13 cellular contexts compared by ENCODE assay signal in genomic region chr14:62304172-62304571, GRCh38.
DNase-seq lines count a peak whose midpoint lies in the region; ATAC-seq, FAIRE-seq and TF ChIP-seq lines count a peak whose summit lies in the region.
"Had no signal": no experiment of that assay in that cellular context is flagged by ENCODE, and none has a peak within 500 bp of the region (broad histone marks: within the 10 kb centered on the region; RNA-seq: fewer than 3 reads in every experiment).

No MANE protein-coding gene starts in this region.

- H3K9me3 ChIP-seq in HepG2 (ENCODE audit: low read length): peaks cover 22% of the 10 kb centered on the region

- H3K27ac ChIP-seq in HepG2 (ENCODE audit: extremely low read length, insufficient read depth, low read length): no peak overlapping the region

- TF ChIP-seq EP300 in HepG2 (IDR thresholded peaks at IDR 0.05; ENCODE audit: low read depth in 2 of 2, low read length in 2 of 2) (no peak), HepG2 (CRISPR knock-in tag; IDR thresholded peaks at IDR 0.05; ENCODE audit: borderline replicate concordance) (no peak)

- intact Hi-C loops in HepG2 (cut with micrococcal nuclease; ENCODE audit: unreplicated experiment): no loop called here

- 8% methylated on average over 1 of the region's 2 CpGs for WGBS in HepG2 (ENCODE audit: low lambda C conversion rate)

- H3K27me3 ChIP-seq in HepG2 (ENCODE audit: control insufficient read depth in 1 of 2, insufficient read depth in 2 of 2, low read length in 2 of 2): no peaks in the 10 kb centered on the region

- TF ChIP-seq CTCF in HepG2 (CRISPR knock-in tag; IDR thresholded peaks at IDR 0.05): no peak

- BruUV-seq in HepG2 (replicated peaks; lab: Mats Ljungman, UMichigan): no TSS peak

- POLR2A ChIA-PET in HepG2 (lab: Yijun Ruan, JAX): no interaction called here

- no peak for TF ChIP-seq POLR2A in HepG2 (IDR thresholded peaks at IDR 0.05; ENCODE audit: insufficient read depth in 1 of 2, low read depth in 2 of 2, low read length in 2 of 2)

- H4K20me1 ChIP-seq in HepG2 (ENCODE audit: insufficient read depth, low read length): no peaks in the 10 kb centered on the region

- no peaks in the 10 kb centered on the region for H3K4me1 ChIP-seq in HepG2 (ENCODE audit: insufficient read depth, low read length)

- no peaks in the 10 kb centered on the region for H3K36me3 ChIP-seq in HepG2 (replicated peaks in 1 of 2; ENCODE audit: control insufficient read depth in 1 of 2, insufficient read depth in 2 of 2, low read length in 2 of 2)

- CTCF ChIA-PET in HepG2 (lab: Yijun Ruan, JAX; ENCODE audit: low intra/inter-chr PET ratio, low total read pairs): no interaction called here

- ATAC-seq in HepG2: peak; percentile 60

- H3K9ac ChIP-seq in HepG2 (ENCODE audit: insufficient read depth, low read depth, low read length): no peak overlapping the region

- DNase-seq in NCI-H345 (lab: John Stamatoyannopoulos, UW): peak; percentile 7
- DNase-seq in NCI-H345 treated with DMSO at 0.1 percent for 48 hours (lab: John Stamatoyannopoulos, UW; ENCODE audit: unreplicated experiment): no peak
- peak; percentile 90 for DNase-seq in NCI-H748 (lab: John Stamatoyannopoulos, UW; ENCODE audit: unreplicated experiment)
- peak; percentile 1 for DNase-seq in HepG2 (ENCODE audit: low spot score)
- DNase-seq in urothelium cell line (ENCODE audit: low spot score): no peak
- no peak for DNase-seq in NCI-H446 treated with DMSO at 0.1 percent for 48 hours (lab: John Stamatoyannopoulos, UW)
- DNase-seq in inferior parietal cortex (ENCODE audit: extremely low spot score): no peak
- no peak for DNase-seq in globus pallidus (ENCODE audit: low spot score)
- DNase-seq: C1 segment of cervical spinal cord, DMS53, H9, NCI-H526 treated with DMSO at 0.1 percent for 48 hours had no signal

- no peaks in the 10 kb centered on the region for H3K79me2 ChIP-seq in HepG2 (ENCODE audit: insufficient read depth, low read length)

- no peak overlapping the region for H3K4me2 ChIP-seq in HepG2 (ENCODE audit: low read depth, low read length)

- H2AFZ ChIP-seq in HepG2 (ENCODE audit: low read length): no peak overlapping the region

- in situ Hi-C loops in HepG2 (cut with HindIII; ENCODE audit: extremely low pct_ligation_motif_present, low pct_unique_long_range_greater_than_20kb): no loop called here

- H3K4me3 ChIP-seq in HepG2 (replicated peaks in 1 of 3; ENCODE audit: insufficient read depth in 1 of 3, low read depth in 2 of 3, low read length in 3 of 3): no peak overlapping the region

- FAIRE-seq in HepG2 (lab: Jason Lieb, UNC) (no peak), urothelium cell line (lab: Jason Lieb, UNC) (peak; percentile 5)
- FAIRE-seq: GM18507 had no signal

- TF ChIP-seq RAD21 in HepG2 (CRISPR knock-in tag; IDR thresholded peaks at IDR 0.05): no peak

TF ChIP-seq in HepG2, 621 proteins besides CTCF, POLR2A, EP300 and RAD21:
- TF ChIP-seq ERF (CRISPR knock-in tag; IDR thresholded peaks at IDR 0.05): no peak
- peak; percentile 64; the same call in 1 of the 2 replicates for TF ChIP-seq ONECUT2 (CRISPR knock-in tag; IDR thresholded peaks at IDR 0.05)
TF ChIP-seq in HepG2: peak in this region for 1.

Comparison
In these comparisons a context has a peak if more than half of its experiments do, and no peak if none do; other contexts are left out.
1. DNase-seq: peak in NCI-H345 (single experiment), NCI-H748 (single experiment) and HepG2 (single experiment); none in NCI-H345 treated with DMSO at 0.1 percent for 48 hours (single experiment), urothelium cell line (single experiment), NCI-H446 treated with DMSO at 0.1 percent for 48 hours (single experiment), inferior parietal cortex (single experiment) and globus pallidus (single experiment).